In the genomic region with DNA sequence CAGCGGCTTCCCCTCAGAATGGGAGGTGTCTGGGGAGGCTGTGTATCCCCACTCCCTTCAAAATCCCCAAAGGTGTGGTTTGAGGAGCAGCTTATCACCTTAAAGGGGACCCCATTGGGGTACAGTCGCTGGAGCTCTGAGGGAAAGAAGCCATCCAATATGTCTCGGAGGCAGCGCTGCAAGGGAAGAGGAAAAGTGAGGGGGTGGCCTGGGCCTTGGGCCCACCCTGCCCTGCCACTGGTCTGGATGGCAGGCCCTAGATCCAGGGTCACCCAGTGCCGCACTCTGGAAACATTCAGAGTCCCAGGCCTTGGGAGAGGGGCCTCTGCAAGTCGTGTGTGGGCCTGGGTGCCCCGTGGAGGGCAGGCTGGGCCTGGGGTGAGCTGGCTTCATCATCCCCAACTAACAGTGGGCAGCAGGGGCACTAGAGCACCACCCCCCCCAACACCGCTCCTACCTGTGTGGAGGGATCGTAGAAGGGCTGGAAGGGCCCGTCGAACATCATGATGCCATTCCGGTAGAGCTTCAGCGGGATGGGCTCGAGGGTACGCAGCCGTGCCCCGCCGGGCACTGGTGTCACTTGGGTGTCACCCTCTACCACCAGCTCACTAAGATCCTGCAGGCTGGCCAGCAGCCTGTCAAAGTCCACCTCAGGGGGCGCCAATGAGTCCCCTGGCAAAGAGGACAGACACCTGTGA, we compare ENCODE assay signal across 9 cellular contexts. TPM values are rescaled to one million over a fixed set of nuclear protein-coding genes. Genes with fewer than 3 reads are reported as not detected.
DNase-seq lines count a peak whose midpoint lies in the region; ATAC-seq, FAIRE-seq and TF ChIP-seq lines count a peak whose summit lies in the region.
"Had no signal": no experiment of that assay in that cellular context is flagged by ENCODE, and none has a peak within 500 bp of the region (broad histone marks: within the 10 kb centered on the region; RNA-seq: fewer than 3 reads in every experiment).

No MANE protein-coding gene starts in this region.

- TF ChIP-seq CTCF in astrocyte (IDR thresholded peaks at IDR 0.05; ENCODE audit: insufficient read depth, low read depth, low read length): peak; percentile 15
- no peak for TF ChIP-seq CTCF in lung (IDR thresholded peaks at IDR 0.05; ENCODE audit: control extremely low read depth, extremely low read depth)
- TF ChIP-seq CTCF in thyroid gland (IDR thresholded peaks at IDR 0.05): peak in 1 of 6 experiments; percentile 18

- H3K4me3 ChIP-seq in astrocyte (ENCODE audit: insufficient read depth, low read depth, low read length) (no peak overlapping the region), lung (no peak overlapping the region), thyroid gland (replicated peaks in 1 of 3) (no peak overlapping the region)

- DNase-seq in DMS 273 (lab: John Stamatoyannopoulos, UW; ENCODE audit: unreplicated experiment) (peak; percentile 54), DMS 273 treated with DMSO at 0.1 percent for 48 hours (lab: John Stamatoyannopoulos, UW) (no peak), NCI-H1694 treated with DMSO at 0.1 percent for 48 hours (lab: John Stamatoyannopoulos, UW) (peak; percentile 3), astrocyte (ENCODE audit: low read depth) (no peak), lung (ENCODE audit: low spot score) (no peak), thyroid gland (no peak)

- no peak overlapping the region for H2AFZ ChIP-seq in astrocyte (ENCODE audit: low read depth, low read length)

- H3K36me3 ChIP-seq in astrocyte (ENCODE audit: insufficient read depth, low read length) (peaks cover 5% of the 10 kb centered on the region), lung (ENCODE audit: control insufficient read depth in 2 of 2, insufficient read depth in 2 of 2, low read length in 2 of 2) (peaks cover 0 to 20% of the 10 kb centered on the region in 2 donors), thyroid gland (no peaks in the 10 kb centered on the region)

- H3K79me2 ChIP-seq in astrocyte (ENCODE audit: insufficient read depth, low read length): peaks cover 34% of the 10 kb centered on the region

- H3K9me3 ChIP-seq in astrocyte (ENCODE audit: insufficient read depth, low read depth, low read length) (no peaks in the 10 kb centered on the region), lung (ENCODE audit: control insufficient read depth in 2 of 2, insufficient read depth in 1 of 2, low read length in 1 of 2) (no peaks in the 10 kb centered on the region), thyroid gland (no peaks in the 10 kb centered on the region)

- H3K27me3 ChIP-seq in astrocyte (ENCODE audit: insufficient read depth, low read length) (no peaks in the 10 kb centered on the region), lung (ENCODE audit: control insufficient read depth, insufficient read depth) (no peaks in the 10 kb centered on the region), thyroid gland (no peaks in the 10 kb centered on the region)

- WGBS in lung, 2 donors: 87 to 88% methylated on average over 18 to 19 of the region's 19 CpGs
- 79 to 93% methylated on average over 5 to 14 of the region's 19 CpGs for WGBS in thyroid gland, 2 donors

- no peaks in the 10 kb centered on the region for H3K27me3 Mint-ChIP-seq in astrocyte (ENCODE audit: low read depth, unreplicated experiment)

- H3K9me3 Mint-ChIP-seq in astrocyte (ENCODE audit: unreplicated experiment): no peaks in the 10 kb centered on the region

- peaks cover 11% of the 10 kb centered on the region for H3K36me3 Mint-ChIP-seq in astrocyte (ENCODE audit: low read depth, unreplicated experiment)

- H3K9ac ChIP-seq in astrocyte (ENCODE audit: low read length): no peak overlapping the region

- ATAC-seq in lung (ENCODE audit: insufficient read depth, low FRiP score) (no peak), HG03280 (IDR thresholded peaks at IDR 0.05; ENCODE audit: unreplicated experiment) (no peak), HG03135 (IDR thresholded peaks at IDR 0.05; ENCODE audit: unreplicated experiment) (no peak)

- H3K4me2 ChIP-seq in astrocyte (ENCODE audit: low read length): peak overlapping the region; percentile 97

- no peak for TF ChIP-seq POLR2A in thyroid gland (IDR thresholded peaks at IDR 0.05)

- intact Hi-C loops in thyroid gland (cut with DNase I): no loop called here

- H3K27ac ChIP-seq in astrocyte (ENCODE audit: low read depth, low read length) (peak overlapping the region; percentile 74), lung (ENCODE audit: low read depth in 1 of 2, low read length in 1 of 2) (peak overlapping the region; percentile 25 to 37), thyroid gland (no peak overlapping the region)

- no peak overlapping the region for H3K4me3 Mint-ChIP-seq in astrocyte (ENCODE audit: unreplicated experiment)

- FAIRE-seq in astrocyte (lab: Jason Lieb, UNC): no peak
- FAIRE-seq: A204.1 had no signal

- peaks cover 42% of the 10 kb centered on the region for H3K4me1 Mint-ChIP-seq in astrocyte (ENCODE audit: low read depth, unreplicated experiment)

- H3K4me1 ChIP-seq in astrocyte (ENCODE audit: insufficient read depth, low read length) (peaks cover 45% of the 10 kb centered on the region), lung (ENCODE audit: control insufficient read depth in 2 of 2, insufficient read depth in 2 of 2, low read length in 2 of 2) (peaks cover 6 to 32% of the 10 kb centered on the region in 2 donors), thyroid gland (peaks cover 4 to 46% of the 10 kb centered on the region in 2 donors)

- peaks cover 41% of the 10 kb centered on the region for H4K20me1 ChIP-seq in astrocyte (ENCODE audit: insufficient read depth, low read length)

- H3K27ac Mint-ChIP-seq in astrocyte (ENCODE audit: unreplicated experiment): no peak overlapping the region

RNA-seq across cellular contexts. Expression of gene SH3BGRL3, which starts 5.6 kb away (rescaled TPM):
- total RNA-seq in astrocyte (301 and 324 TPM in 2 replicates), lung (100 to 1,000 TPM in 1 of 2 donors, 10 to 100 TPM in 1; 17.2 to 317 TPM), thyroid gland (10 to 100 TPM; 18.8 to 58.2 (median 37.4) TPM)
- polyA plus RNA-seq in lung: 100 to 1,000 TPM; 349 to 437 TPM

RNA-seq across cellular contexts. Expression of gene UBXN11, which starts 20.9 kb away (rescaled TPM):
- total RNA-seq in astrocyte (12.8 and 13.7 TPM in 2 replicates), lung (10 to 100 TPM; 20.1 to 82.1 TPM), thyroid gland (10 to 100 TPM; 23.9 to 35.4 (median 30.2) TPM)
- polyA plus RNA-seq in lung: 10 to 100 TPM; 43.2 to 66.6 TPM

RNA-seq across cellular contexts. Expression of gene CD52, which starts 32.2 kb away (rescaled TPM):
- total RNA-seq in astrocyte (1.9 TPM in 1 of 2 replicates, not detected in the other), lung (100 to 1,000 TPM in 1 of 2 donors, 1 to 10 TPM in 1; 6.8 to 238 TPM), thyroid gland (10 to 100 TPM in 1 of 4 donors, 1 to 10 TPM in 1, not detected in 2; 3.0 to 12.3 TPM)
- polyA plus RNA-seq in lung: 100 to 1,000 TPM; 402 to 600 TPM

RNA-seq across cellular contexts. Expression of gene CEP85, which starts 51.5 kb away (rescaled TPM):
- total RNA-seq in astrocyte (10.2 and 10.5 TPM in 2 replicates), lung (10 to 100 TPM in 1 of 2 donors, 1 to 10 TPM in 1; 9.1 to 10.8 TPM), thyroid gland (10 to 100 TPM; 16.0 to 27.0 (median 17.0) TPM)
- polyA plus RNA-seq in lung: 1 to 10 TPM; 5.4 to 6.4 TPM

Comparison
In these comparisons a context has a peak if more than half of its experiments do, and no peak if none do; other contexts are left out.
1. DNase-seq: peak in DMS 273 (single experiment) and NCI-H1694 treated with DMSO at 0.1 percent for 48 hours (single experiment); none in DMS 273 treated with DMSO at 0.1 percent for 48 hours (single experiment), astrocyte (single experiment), lung (single experiment) and thyroid gland (0 of 2).
2. H3K27ac ChIP-seq: peak in astrocyte (single experiment) and lung (2 of 2); none in thyroid gland (0 of 3).